ENCODE assay signal across 25 cellular contexts in the genomic region with DNA sequence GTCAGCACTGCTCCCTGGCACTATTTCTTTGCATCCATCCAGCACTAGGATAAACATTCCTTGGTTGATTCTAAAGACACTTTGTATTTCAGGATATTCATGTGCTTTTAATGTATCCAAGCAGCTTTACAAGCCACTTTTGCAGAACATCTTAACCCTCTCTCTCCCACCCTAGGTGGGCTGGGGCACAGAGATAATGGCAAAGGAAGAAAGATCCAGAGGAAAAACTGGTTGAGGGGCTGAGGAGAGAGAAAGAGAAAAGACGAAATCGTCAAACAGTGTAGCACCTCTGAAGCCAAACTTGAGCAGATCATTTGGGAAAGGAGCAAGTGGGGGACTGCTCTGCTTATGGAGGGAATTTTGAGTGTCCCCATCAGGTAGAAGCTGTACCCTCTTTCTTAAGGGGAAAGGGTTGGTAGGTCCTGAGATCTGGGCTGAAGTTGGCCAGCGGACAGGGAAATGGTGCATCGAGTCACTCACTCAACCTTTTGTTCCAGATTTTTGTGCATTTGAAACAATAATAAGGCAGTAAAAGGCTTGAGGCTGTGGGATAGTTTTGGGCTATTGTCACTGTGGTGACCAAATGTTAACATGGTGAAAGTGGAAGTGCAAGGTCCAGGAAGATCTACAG. TPM values are rescaled to one million over a fixed set of nuclear protein-coding genes. Genes with fewer than 3 reads are reported as not detected.
A peak's percentile ranks its signal among the peaks of the same experiment; 100 is the strongest.
DNase-seq lines count a peak whose midpoint lies in the region; ATAC-seq and TF ChIP-seq lines count a peak whose summit lies in the region.
"Had no signal": no experiment of that assay in that cellular context is flagged by ENCODE, and none has a peak within 500 bp of the region (broad histone marks: within the 10 kb centered on the region; RNA-seq: fewer than 3 reads in every experiment).

No MANE protein-coding gene starts in this region.

- H3K27ac Mint-ChIP-seq in activated CD4-positive, alpha-beta memory T cell treated with anti-CD3 and anti-CD28 coated beads, Interleukin-2, amount 10 ng/mL, durations not matched to agents 7 days and 5 days, result no peak overlapping the region
- H3K27ac Mint-ChIP-seq in activated CD4-positive, alpha-beta memory T cell treated with anti-CD3 and anti-CD28 coated beads for 36 hours, result no peak overlapping the region
- H3K27ac Mint-ChIP-seq in endothelial cell (ENCODE audit: unreplicated experiment), result no peak overlapping the region
- no peak overlapping the region for H3K27ac Mint-ChIP-seq in natural killer cell
- peak overlapping the region; percentile 29 for H3K27ac Mint-ChIP-seq in type B pancreatic cell
- H3K27ac Mint-ChIP-seq: activated naive CD8-positive, alpha-beta T cell treated with anti-CD3 and anti-CD28 coated beads, Interleukin-2, amount 50 U/mL, for 24 hours; endodermal cell had no signal

- H3K36me3 Mint-ChIP-seq in activated CD4-positive, alpha-beta memory T cell treated with anti-CD3 and anti-CD28 coated beads, Interleukin-2, amount 10 ng/mL, durations not matched to agents 7 days and 5 days (ENCODE audit: low read depth), result no peaks in the 10 kb centered on the region
- peaks cover 2% of the 10 kb centered on the region for H3K36me3 Mint-ChIP-seq in activated CD4-positive, alpha-beta memory T cell treated with anti-CD3 and anti-CD28 coated beads for 36 hours
- H3K36me3 Mint-ChIP-seq in endothelial cell (ENCODE audit: low read depth, unreplicated experiment), result no peaks in the 10 kb centered on the region
- no peaks in the 10 kb centered on the region for H3K36me3 Mint-ChIP-seq in natural killer cell
- H3K36me3 Mint-ChIP-seq in type B pancreatic cell, result no peaks in the 10 kb centered on the region
- H3K36me3 Mint-ChIP-seq: CD4-positive, alpha-beta memory T cell had no signal

- ATAC-seq in natural killer cell (no peak), GM21529 (IDR thresholded peaks at IDR 0.05; ENCODE audit: unreplicated experiment) (no peak), GM18907 (IDR thresholded peaks at IDR 0.05; ENCODE audit: unreplicated experiment) (no peak)
- ATAC-seq: activated naive CD8-positive, alpha-beta T cell treated with anti-CD3 and anti-CD28 coated beads, Interleukin-2, amount 50 U/mL, for 24 hours; stimulated activated naive CD8-positive, alpha-beta T cell treated with anti-CD3 and anti-CD28 coated beads, Interleukin-15, Interleukin-2, amounts not matched to agents 100 U/mL and 50 U/mL, for 24 hours had no signal

- no peaks in the 10 kb centered on the region for H3K9me3 Mint-ChIP-seq in activated CD4-positive, alpha-beta memory T cell treated with anti-CD3 and anti-CD28 coated beads, Interleukin-2, amount 10 ng/mL, durations not matched to agents 7 days and 5 days
- H3K9me3 Mint-ChIP-seq in activated CD4-positive, alpha-beta memory T cell treated with anti-CD3 and anti-CD28 coated beads for 36 hours, result no peaks in the 10 kb centered on the region
- H3K9me3 Mint-ChIP-seq in endothelial cell (ENCODE audit: unreplicated experiment), result no peaks in the 10 kb centered on the region
- H3K9me3 Mint-ChIP-seq in natural killer cell, result no peaks in the 10 kb centered on the region
- H3K9me3 Mint-ChIP-seq in type B pancreatic cell, result no peaks in the 10 kb centered on the region
- H3K9me3 Mint-ChIP-seq: activated naive CD8-positive, alpha-beta T cell treated with anti-CD3 and anti-CD28 coated beads, Interleukin-2, amount 50 U/mL, for 24 hours; endodermal cell had no signal

- intact Hi-C loops in activated CD4-positive, alpha-beta memory T cell treated with anti-CD3 and anti-CD28 coated beads for 36 hours (cut with micrococcal nuclease), result no loop called here
- intact Hi-C loops in natural killer cell (cut with micrococcal nuclease), result loop anchor here (5.0 kb wide), 1 partner anchor 38 kb away; a partner anchor contains a TSS

- DNase-seq in activated CD4-positive, alpha-beta memory T cell treated with anti-CD3 and anti-CD28 coated beads, Interleukin-2, amount 10 ng/mL, durations not matched to agents 7 days and 5 days, result peak; percentile 5
- DNase-seq in activated CD4-positive, alpha-beta memory T cell treated with anti-CD3 and anti-CD28 coated beads for 36 hours, result no peak
- no peak for DNase-seq in endothelial cell (ENCODE audit: low spot score)
- no peak for DNase-seq in natural killer cell
- DNase-seq in type B pancreatic cell (ENCODE audit: extremely low spot score, unreplicated experiment), result no peak
- DNase-seq in COR-L47 (lab: John Stamatoyannopoulos, UW), result no peak
- DNase-seq: activated CD4-positive, alpha-beta T cell treated with anti-CD3 and anti-CD28 coated beads for 1 hour; activated naive CD8-positive, alpha-beta T cell treated with anti-CD3 and anti-CD28 coated beads, Interleukin-2, amount 50 U/mL, for 24 hours; activated T-cell treated with anti-CD3 and anti-CD28 coated beads, Interleukin-2, amount 50 U/mL, for 1 hour; AML-193; caudate nucleus; CD4-positive, alpha-beta memory T cell; NCI-H1105; NCI-H187 treated with DMSO at 0.1 percent for 48 hours; stimulated activated naive CD8-positive, alpha-beta T cell treated with anti-CD3 and anti-CD28 coated beads, Interleukin-15, Interleukin-2, amounts not matched to agents 100 U/mL and 50 U/mL, for 24 hours; T-helper 2 cell had no signal

- H3K4me1 Mint-ChIP-seq in activated CD4-positive, alpha-beta memory T cell treated with anti-CD3 and anti-CD28 coated beads, Interleukin-2, amount 10 ng/mL, durations not matched to agents 7 days and 5 days, result peaks cover 29% of the 10 kb centered on the region
- H3K4me1 Mint-ChIP-seq in activated CD4-positive, alpha-beta memory T cell treated with anti-CD3 and anti-CD28 coated beads for 36 hours (ENCODE audit: low read depth), result peaks cover 31% of the 10 kb centered on the region
- H3K4me1 Mint-ChIP-seq in endothelial cell (ENCODE audit: unreplicated experiment) (peaks cover 32% of the 10 kb centered on the region), natural killer cell (peaks cover 23 to 44% of the 10 kb centered on the region in 2 donors), type B pancreatic cell (ENCODE audit: unreplicated experiment) (peaks cover 12% of the 10 kb centered on the region)

- H3K4me3 Mint-ChIP-seq in activated CD4-positive, alpha-beta memory T cell treated with anti-CD3 and anti-CD28 coated beads, Interleukin-2, amount 10 ng/mL, durations not matched to agents 7 days and 5 days, result no peak overlapping the region
- H3K4me3 Mint-ChIP-seq in activated CD4-positive, alpha-beta memory T cell treated with anti-CD3 and anti-CD28 coated beads for 36 hours, result no peak overlapping the region
- H3K4me3 Mint-ChIP-seq in endothelial cell (ENCODE audit: unreplicated experiment), result peak overlapping the region; percentile 21
- H3K4me3 Mint-ChIP-seq in natural killer cell, result peak overlapping the region; percentile 4
- H3K4me3 Mint-ChIP-seq in type B pancreatic cell, result peak overlapping the region; percentile 35
- H3K4me3 Mint-ChIP-seq: activated naive CD8-positive, alpha-beta T cell treated with anti-CD3 and anti-CD28 coated beads, Interleukin-2, amount 50 U/mL, for 24 hours had no signal

- POLR2A ChIA-PET in activated CD4-positive, alpha-beta memory T cell treated with anti-CD3 and anti-CD28 coated beads, Interleukin-2, amount 10 ng/mL, durations not matched to agents 7 days and 5 days (lab: Charles Lee), result interaction anchor here (1.3 kb wide), 1 partner anchor 38 kb away, joined by 3 read pairs; a partner anchor contains a TSS
- POLR2A ChIA-PET in activated CD4-positive, alpha-beta memory T cell treated with anti-CD3 and anti-CD28 coated beads for 36 hours (lab: Charles Lee), result interaction anchor here (0.6 kb wide), 1 partner anchor 560 kb away, joined by 3 read pairs; no protein-coding TSS in a partner anchor

- CTCF ChIA-PET in activated CD4-positive, alpha-beta memory T cell treated with anti-CD3 and anti-CD28 coated beads, Interleukin-2, amount 10 ng/mL, durations not matched to agents 7 days and 5 days (lab: Charles Lee), result interaction anchor here (1.2 to 1.6 kb wide), 2 partner anchors 8 to 27 kb away, joined by 3 to 5 read pairs; no protein-coding TSS in a partner anchor
- CTCF ChIA-PET in activated CD4-positive, alpha-beta memory T cell treated with anti-CD3 and anti-CD28 coated beads for 36 hours (lab: Charles Lee), result interaction anchor here (0.6 to 1.0 kb wide), 2 partner anchors 14 to 816 kb away, joined by 3 read pairs; no protein-coding TSS in a partner anchor

- peaks cover 87% of the 10 kb centered on the region for H3K27me3 Mint-ChIP-seq in activated CD4-positive, alpha-beta memory T cell treated with anti-CD3 and anti-CD28 coated beads, Interleukin-2, amount 10 ng/mL, durations not matched to agents 7 days and 5 days
- peaks cover 81% of the 10 kb centered on the region for H3K27me3 Mint-ChIP-seq in activated CD4-positive, alpha-beta memory T cell treated with anti-CD3 and anti-CD28 coated beads for 36 hours
- peaks cover 20% of the 10 kb centered on the region for H3K27me3 Mint-ChIP-seq in endothelial cell (ENCODE audit: unreplicated experiment)
- H3K27me3 Mint-ChIP-seq in natural killer cell (ENCODE audit: low read depth in 2 of 2), result peaks cover 74 to 82% of the 10 kb centered on the region in 2 donors
- peaks cover 95% of the 10 kb centered on the region for H3K27me3 Mint-ChIP-seq in type B pancreatic cell

- no peak for TF ChIP-seq CTCF in endothelial cell (IDR thresholded peaks at IDR 0.05; ENCODE audit: unreplicated experiment)
- TF ChIP-seq CTCF in natural killer cell (IDR thresholded peaks at IDR 0.05), result no peak
- TF ChIP-seq CTCF in type B pancreatic cell (conservative IDR thresholded peaks at IDR 0.05), result no peak

RNA-seq across cellular contexts. Expression of a gene that starts 4.2 kb away (rescaled TPM):
- total RNA-seq in activated CD4-positive, alpha-beta memory T cell treated with anti-CD3 and anti-CD28 coated beads, Interleukin-2, amount 10 ng/mL, durations not matched to agents 7 days and 5 days, result not detected
- not detected for total RNA-seq in activated CD4-positive, alpha-beta memory T cell treated with anti-CD3 and anti-CD28 coated beads for 36 hours
- total RNA-seq in endothelial cell (ENCODE audit: unreplicated experiment) (not detected), natural killer cell (not detected), type B pancreatic cell (ENCODE audit: low replicate concordance) (0.75 and 1.5 TPM in 2 replicates)
- total RNA-seq: CD4-positive, alpha-beta memory T cell; endodermal cell; fibroblast of lung; H7 had no signal

RNA-seq across cellular contexts. Expression of a gene that starts 19.0 kb away (rescaled TPM):
- not detected for total RNA-seq in activated CD4-positive, alpha-beta memory T cell treated with anti-CD3 and anti-CD28 coated beads, Interleukin-2, amount 10 ng/mL, durations not matched to agents 7 days and 5 days
- total RNA-seq in activated CD4-positive, alpha-beta memory T cell treated with anti-CD3 and anti-CD28 coated beads for 36 hours, result not detected
- total RNA-seq in endothelial cell (ENCODE audit: unreplicated experiment) (not detected), natural killer cell (not detected), type B pancreatic cell (ENCODE audit: low replicate concordance) (1.2 TPM in 1 of 2 replicates, not detected in the other)
- total RNA-seq: CD4-positive, alpha-beta memory T cell; endodermal cell; fibroblast of lung; H7 had no signal

RNA-seq across cellular contexts. Expression of a gene that starts 30.0 kb away (rescaled TPM):
- total RNA-seq in activated CD4-positive, alpha-beta memory T cell treated with anti-CD3 and anti-CD28 coated beads, Interleukin-2, amount 10 ng/mL, durations not matched to agents 7 days and 5 days, result not detected
- total RNA-seq in activated CD4-positive, alpha-beta memory T cell treated with anti-CD3 and anti-CD28 coated beads for 36 hours, result not detected
- total RNA-seq in endothelial cell (ENCODE audit: unreplicated experiment) (not detected), natural killer cell (1 to 10 TPM in 2 of 3 donors, under 1 TPM in 1; 0.82 to 3.3 (median 2.2) TPM), type B pancreatic cell (ENCODE audit: low replicate concordance) (0.29 and 4.9 TPM in 2 replicates)
- total RNA-seq: CD4-positive, alpha-beta memory T cell; endodermal cell; H7; SK-MEL-5 had no signal

RNA-seq across cellular contexts. Expression of a gene that starts 38.5 kb away (rescaled TPM):
- total RNA-seq in activated CD4-positive, alpha-beta memory T cell treated with anti-CD3 and anti-CD28 coated beads, Interleukin-2, amount 10 ng/mL, durations not matched to agents 7 days and 5 days, result not detected
- not detected for total RNA-seq in activated CD4-positive, alpha-beta memory T cell treated with anti-CD3 and anti-CD28 coated beads for 36 hours
- total RNA-seq in endothelial cell (ENCODE audit: unreplicated experiment) (0.51 TPM), natural killer cell (not detected), type B pancreatic cell (ENCODE audit: low replicate concordance) (0.41 and 0.71 TPM in 2 replicates)
- total RNA-seq: A172; CD4-positive, alpha-beta memory T cell; fibroblast of lung; H7; lower leg skin; posterior vena cava; SK-MEL-5 had no signal

RNA-seq across cellular contexts. Expression of a gene that starts 38.7 kb away (rescaled TPM):
- total RNA-seq in activated CD4-positive, alpha-beta memory T cell treated with anti-CD3 and anti-CD28 coated beads, Interleukin-2, amount 10 ng/mL, durations not matched to agents 7 days and 5 days, result not detected
- under 1 TPM in 1 of 2 experiments, not detected in 1; 0.19 TPM for total RNA-seq in activated CD4-positive, alpha-beta memory T cell treated with anti-CD3 and anti-CD28 coated beads for 36 hours
- total RNA-seq in endothelial cell (ENCODE audit: unreplicated experiment) (0.80 TPM), natural killer cell (1 to 10 TPM in 1 of 3 donors, under 1 TPM in 2; 0.39 to 4.6 (median 0.42) TPM), type B pancreatic cell (ENCODE audit: low replicate concordance) (0.67 and 4.1 TPM in 2 replicates)
- total RNA-seq: CD4-positive, alpha-beta memory T cell; endodermal cell; fibroblast of lung; H7; SK-MEL-5 had no signal

Comparison
In these comparisons a context has a peak if more than half of its experiments do, and no peak if none do; other contexts are left out.
1. H3K4me3 Mint-ChIP-seq: peak in endothelial cell (single experiment), natural killer cell (single experiment) and type B pancreatic cell (single experiment); none in activated CD4-positive, alpha-beta memory T cell treated with anti-CD3 and anti-CD28 coated beads, Interleukin-2, amount 10 ng/mL, durations not matched to agents 7 days and 5 days (single experiment) and activated CD4-positive, alpha-beta memory T cell treated with anti-CD3 and anti-CD28 coated beads for 36 hours (single experiment).